22 cellular contexts compared by ENCODE assay signal in genomic region chr3:32450426-32450825, GRCh38. TPM values are rescaled to one million over a fixed set of nuclear protein-coding genes. Genes with fewer than 3 reads are reported as not detected.
DNase-seq lines count a peak whose midpoint lies in the region; ATAC-seq and TF ChIP-seq lines count a peak whose summit lies in the region.
"Had no signal": no experiment of that assay in that cellular context is flagged by ENCODE, and none has a peak within 500 bp of the region (broad histone marks: within the 10 kb centered on the region; RNA-seq: fewer than 3 reads in every experiment).

No MANE protein-coding gene starts in this region.

- peaks cover 6% of the 10 kb centered on the region for H3K9me3 Mint-ChIP-seq in activated naive CD4-positive, alpha-beta T cell treated with anti-CD3 and anti-CD28 coated beads, Interleukin-2, amount 50 U/mL, for 24 hours
- H3K9me3 Mint-ChIP-seq in activated naive CD4-positive, alpha-beta T cell treated with anti-CD3 and anti-CD28 coated beads, Interleukin-2, amount 50 U/mL, for 72 hours, result no peaks in the 10 kb centered on the region
- H3K9me3 Mint-ChIP-seq in Calu3 (ENCODE audit: low read depth, unreplicated experiment) (peaks cover 3% of the 10 kb centered on the region), glutamatergic neuron (ENCODE audit: unreplicated experiment) (peaks cover 2% of the 10 kb centered on the region)
- no peaks in the 10 kb centered on the region for H3K9me3 Mint-ChIP-seq in stimulated activated memory B cell treated with anti-CD40 and anti-IgM and Interleukin-4, amounts not matched to agents 10 μg/mL and 1 μg/mL and 100 μg/mL, for 72 hours
- H3K9me3 Mint-ChIP-seq: natural killer cell had no signal

- H3K27ac Mint-ChIP-seq in activated naive CD4-positive, alpha-beta T cell treated with anti-CD3 and anti-CD28 coated beads, Interleukin-2, amount 50 U/mL, for 24 hours, result peak overlapping the region; percentile 57
- peak overlapping the region in 1 of 2 donors; percentile 88 for H3K27ac Mint-ChIP-seq in activated naive CD4-positive, alpha-beta T cell treated with anti-CD3 and anti-CD28 coated beads, Interleukin-2, amount 50 U/mL, for 72 hours
- H3K27ac Mint-ChIP-seq in Calu3 (ENCODE audit: unreplicated experiment) (peak overlapping the region; percentile 42), glutamatergic neuron (ENCODE audit: unreplicated experiment) (peak overlapping the region; percentile 65)
- peak overlapping the region; percentile 59 for H3K27ac Mint-ChIP-seq in stimulated activated memory B cell treated with anti-CD40 and anti-IgM and Interleukin-4, amounts not matched to agents 10 μg/mL and 1 μg/mL and 100 μg/mL, for 72 hours
- H3K27ac Mint-ChIP-seq: natural killer cell had no signal

- peaks cover 40% of the 10 kb centered on the region for H3K36me3 Mint-ChIP-seq in activated naive CD4-positive, alpha-beta T cell treated with anti-CD3 and anti-CD28 coated beads, Interleukin-2, amount 50 U/mL, for 24 hours
- H3K36me3 Mint-ChIP-seq in activated naive CD4-positive, alpha-beta T cell treated with anti-CD3 and anti-CD28 coated beads, Interleukin-2, amount 50 U/mL, for 72 hours, result peaks cover 4 to 50% of the 10 kb centered on the region in 2 donors
- H3K36me3 Mint-ChIP-seq in Calu3 (ENCODE audit: insufficient read depth, unreplicated experiment) (peaks cover 79% of the 10 kb centered on the region), glutamatergic neuron (ENCODE audit: unreplicated experiment) (peaks cover 8% of the 10 kb centered on the region)
- peaks cover 78% of the 10 kb centered on the region for H3K36me3 Mint-ChIP-seq in stimulated activated memory B cell treated with anti-CD40 and anti-IgM and Interleukin-4, amounts not matched to agents 10 μg/mL and 1 μg/mL and 100 μg/mL, for 72 hours

- intact Hi-C loops in Calu3 (cut with micrococcal nuclease; ENCODE audit: unreplicated experiment), result no loop called here

- no peak for ATAC-seq in activated naive CD4-positive, alpha-beta T cell treated with anti-CD3 and anti-CD28 coated beads, Interleukin-2, amount 50 U/mL, for 72 hours
- ATAC-seq in stimulated activated memory B cell treated with anti-CD40 and anti-IgM and Interleukin-4, amounts not matched to agents 10 μg/mL and 1 μg/mL and 100 μg/mL, for 72 hours, result no peak
- ATAC-seq: esophagus mucosa, heart left ventricle, natural killer cell, PC-3 had no signal

- no peak overlapping the region for H3K4me3 Mint-ChIP-seq in activated naive CD4-positive, alpha-beta T cell treated with anti-CD3 and anti-CD28 coated beads, Interleukin-2, amount 50 U/mL, for 24 hours
- no peak overlapping the region for H3K4me3 Mint-ChIP-seq in Calu3 (ENCODE audit: low read depth, unreplicated experiment)
- peak overlapping the region; percentile 21 for H3K4me3 Mint-ChIP-seq in glutamatergic neuron (ENCODE audit: unreplicated experiment)
- peak overlapping the region; percentile 15 for H3K4me3 Mint-ChIP-seq in stimulated activated memory B cell treated with anti-CD40 and anti-IgM and Interleukin-4, amounts not matched to agents 10 μg/mL and 1 μg/mL and 100 μg/mL, for 72 hours
- H3K4me3 Mint-ChIP-seq: brain, natural killer cell had no signal

- DNase-seq in activated naive CD4-positive, alpha-beta T cell treated with anti-CD3 and anti-CD28 coated beads, Interleukin-2, amount 50 U/mL, for 72 hours (ENCODE audit: low spot score in 2 of 2), result no peak
- DNase-seq in Calu3, result no peak
- no peak for DNase-seq in glutamatergic neuron
- no peak for DNase-seq in NCI-H2029 (lab: John Stamatoyannopoulos, UW)
- DNase-seq in NCI-H69 (lab: John Stamatoyannopoulos, UW), result no peak
- DNase-seq in NCI-H345 treated with DMSO at 0.1 percent for 48 hours (lab: John Stamatoyannopoulos, UW; ENCODE audit: unreplicated experiment), result no peak
- DNase-seq: activated naive CD4-positive, alpha-beta T cell treated with Interleukin-2 at 50 U/mL for 16 hours; amniotic stem cell; DND-41; foreskin fibroblast; GOT3; heart left ventricle; midbrain; natural killer cell; NCI-H1048; NCI-H510A; PC-3; stimulated activated CD4-positive, alpha-beta T cell treated with anti-CD3 and anti-CD28 coated beads, Interleukin-4, amount 100 ng/mL, for 1 hour had no signal

- peaks cover 69% of the 10 kb centered on the region for H3K4me1 Mint-ChIP-seq in activated naive CD4-positive, alpha-beta T cell treated with anti-CD3 and anti-CD28 coated beads, Interleukin-2, amount 50 U/mL, for 24 hours
- H3K4me1 Mint-ChIP-seq in Calu3 (ENCODE audit: low read depth, unreplicated experiment), result peaks cover 33% of the 10 kb centered on the region
- H3K4me1 Mint-ChIP-seq in glutamatergic neuron (ENCODE audit: low read depth, unreplicated experiment), result peaks cover 42% of the 10 kb centered on the region
- peaks cover 58% of the 10 kb centered on the region for H3K4me1 Mint-ChIP-seq in stimulated activated memory B cell treated with anti-CD40 and anti-IgM and Interleukin-4, amounts not matched to agents 10 μg/mL and 1 μg/mL and 100 μg/mL, for 72 hours
- H3K4me1 Mint-ChIP-seq: natural killer cell had no signal

- no peaks in the 10 kb centered on the region for H3K27me3 Mint-ChIP-seq in activated naive CD4-positive, alpha-beta T cell treated with anti-CD3 and anti-CD28 coated beads, Interleukin-2, amount 50 U/mL, for 24 hours
- H3K27me3 Mint-ChIP-seq in Calu3 (ENCODE audit: unreplicated experiment) (no peaks in the 10 kb centered on the region), glutamatergic neuron (ENCODE audit: unreplicated experiment) (no peaks in the 10 kb centered on the region)
- no peaks in the 10 kb centered on the region for H3K27me3 Mint-ChIP-seq in stimulated activated memory B cell treated with anti-CD40 and anti-IgM and Interleukin-4, amounts not matched to agents 10 μg/mL and 1 μg/mL and 100 μg/mL, for 72 hours

- TF ChIP-seq CTCF in Calu3 (IDR thresholded peaks at IDR 0.05; ENCODE audit: unreplicated experiment), result no peak
- no peak for TF ChIP-seq CTCF in glutamatergic neuron (IDR thresholded peaks at IDR 0.05; ENCODE audit: partially characterized antibody, unreplicated experiment)

- CTCF ChIA-PET in Calu3 (lab: Charles Lee), result no interaction called here

- no TSS peak for BruUV-seq in Calu3 (replicated peaks; lab: Mats Ljungman, UMichigan)

RNA-seq across cellular contexts. Expression of gene CMTM6, which starts 52.2 kb away (rescaled TPM):
- total RNA-seq in activated naive CD4-positive, alpha-beta T cell treated with anti-CD3 and anti-CD28 coated beads, Interleukin-2, amount 50 U/mL, for 72 hours, result 10 to 100 TPM; 38.1 to 72.7 TPM
- total RNA-seq in Calu3 (2022) (89.8 and 107 TPM in 2 replicates), glutamatergic neuron (ENCODE audit: unreplicated experiment) (17.5 TPM)

RNA-seq across cellular contexts. Expression of gene CMTM7, which starts 58.8 kb away (rescaled TPM):
- 10 to 100 TPM; 34.2 to 59.9 TPM for total RNA-seq in activated naive CD4-positive, alpha-beta T cell treated with anti-CD3 and anti-CD28 coated beads, Interleukin-2, amount 50 U/mL, for 72 hours
- 113 and 131 TPM in 2 replicates for total RNA-seq in Calu3 (2022)
- 95.5 TPM for total RNA-seq in glutamatergic neuron (ENCODE audit: unreplicated experiment)

Comparison
In these comparisons a context has a peak if more than half of its experiments do, and no peak if none do; other contexts are left out.
1. H3K4me3 Mint-ChIP-seq: peak in glutamatergic neuron (single experiment) and stimulated activated memory B cell treated with anti-CD40 and anti-IgM and Interleukin-4, amounts not matched to agents 10 μg/mL and 1 μg/mL and 100 μg/mL, for 72 hours (single experiment); none in activated naive CD4-positive, alpha-beta T cell treated with anti-CD3 and anti-CD28 coated beads, Interleukin-2, amount 50 U/mL, for 24 hours (single experiment) and Calu3 (single experiment).